ENCODE assay signal across 10 cellular contexts in genomic region chr2:151166410-151166809, GRCh38.
"Had no signal": no experiment of that assay in that cellular context is flagged by ENCODE, and none has a peak within 500 bp of the region (broad histone marks: within the 10 kb centered on the region; RNA-seq: fewer than 3 reads in every experiment).

No MANE protein-coding gene starts in this region.

- H3K4me1 ChIP-seq: HAP-1 had no signal

- DNase-seq: GM23248, GOT3, H7, HFFc6, IMR-90, Karpas-422, KBM-7 had no signal

- H3K4me3 ChIP-seq: GM23248, HAP-1 had no signal

- H2AFZ ChIP-seq: GM23248 had no signal

- H3K4me2 ChIP-seq: KMS-11 had no signal

- H3K27ac ChIP-seq: GM23248, KMS-11 had no signal

- H3K9ac ChIP-seq: GM23248, KMS-11 had no signal

- ATAC-seq: HCT116 had no signal

- H3K9me3 ChIP-seq: HAP-1 had no signal

- H3K36me3 ChIP-seq: HAP-1 had no signal
